Comparison of ENCODE assay signal across 1 cellular context in genomic region chr11:29616611-29617010, GRCh38.
TF ChIP-seq lines count a peak whose summit lies in the region.

No MANE protein-coding gene starts in this region.

TF ChIP-seq in GM23338, 12 proteins besides CTCF, POLR2A, EP300 and RAD21 (continued from another document):
- TF ChIP-seq ZNF462 (CRISPR knock-in tag; IDR thresholded peaks at IDR 0.05) (no peak), ETS1 (IDR thresholded peaks at IDR 0.05) (no peak), NANOG (IDR thresholded peaks at IDR 0.05; ENCODE audit: borderline replicate concordance) (no peak)
